22 cellular contexts compared by ENCODE assay signal in the genomic region with DNA sequence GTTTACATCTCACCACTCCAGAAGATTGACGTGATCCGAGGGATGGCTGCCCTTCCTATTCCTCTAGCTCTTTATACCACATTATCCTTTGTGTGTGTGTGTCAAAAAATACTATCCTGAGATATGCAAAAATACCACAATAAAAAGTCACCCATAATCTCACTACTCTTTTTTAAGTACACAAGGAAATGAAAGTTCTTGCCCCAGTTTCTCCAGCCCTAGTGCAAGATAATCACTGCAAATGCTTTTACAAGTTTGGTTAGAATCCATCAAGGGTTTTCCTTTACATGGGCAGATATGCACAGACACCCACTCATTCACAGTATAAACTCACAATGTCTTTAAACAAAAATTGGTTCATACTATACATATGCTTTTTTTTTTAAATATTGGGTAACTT.
DNase-seq lines count a peak whose midpoint lies in the region; ATAC-seq, FAIRE-seq and TF ChIP-seq lines count a peak whose summit lies in the region.
"Had no signal": no experiment of that assay in that cellular context is flagged by ENCODE, and none has a peak within 500 bp of the region (broad histone marks: within the 10 kb centered on the region; RNA-seq: fewer than 3 reads in every experiment).

No MANE protein-coding gene starts in this region.

- no peak for DNase-seq in GM18507 (ENCODE audit: extremely low spot score, insufficient read length, low read depth)
- DNase-seq in endothelial cell of umbilical vein (ENCODE audit: low read depth, low spot score): no peak
- no peak for DNase-seq in DMS 273 (lab: John Stamatoyannopoulos, UW; ENCODE audit: unreplicated experiment)
- DNase-seq in G401 (ENCODE audit: low spot score): no peak
- DNase-seq in effector memory CD4-positive, alpha-beta T cell: no peak
- no peak for DNase-seq in left lung
- DNase-seq: AML-193; Calu3; CD4-positive, CD25-positive, alpha-beta regulatory T cell; DND-41; GF-D8; KBM-7; NCI-H187; NCI-H2171 treated with DMSO at 0.1 percent for 48 hours; NCI-H510A; SHP77; T-helper 17 cell had no signal

- H2AFZ ChIP-seq in endothelial cell of umbilical vein (ENCODE audit: low read depth, low read length): no peak overlapping the region

- H3K4me2 ChIP-seq in endothelial cell of umbilical vein (ENCODE audit: insufficient read depth, low read length): no peak overlapping the region

- in situ Hi-C loops in G401 (cut with HindIII; ENCODE audit: low sequenced_read_pairs): no loop called here

- no TSS peak for BruUV-seq in endothelial cell of umbilical vein (replicated peaks; lab: Mats Ljungman, UMichigan)

- no peak for TF ChIP-seq POLR2A in endothelial cell of umbilical vein (IDR thresholded peaks at IDR 0.05; ENCODE audit: low read depth, low read length)

- ATAC-seq in GM21723 (IDR thresholded peaks at IDR 0.05; ENCODE audit: unreplicated experiment): peak; percentile 73
- ATAC-seq in HG03442 (IDR thresholded peaks at IDR 0.05; ENCODE audit: unreplicated experiment): peak; percentile 45
- no peak for ATAC-seq in left lung
- ATAC-seq: T-helper 17 cell had no signal

- no peaks in the 10 kb centered on the region for H3K9me3 ChIP-seq in endothelial cell of umbilical vein (replicated peaks; ENCODE audit: control insufficient read depth, insufficient read depth, low read length)
- no peaks in the 10 kb centered on the region for H3K9me3 ChIP-seq in effector memory CD4-positive, alpha-beta T cell (ENCODE audit: control insufficient read depth, low read length)
- H3K9me3 ChIP-seq in left lung: no peaks in the 10 kb centered on the region

- peaks cover 12% of the 10 kb centered on the region for H3K79me2 ChIP-seq in endothelial cell of umbilical vein (ENCODE audit: control insufficient read depth, insufficient read depth, low read length)

- FAIRE-seq in GM18507 (lab: Jason Lieb, UNC) (peak; percentile 33), endothelial cell of umbilical vein (lab: Jason Lieb, UNC) (peak; percentile 12)
- FAIRE-seq: H1, RCC 7860 had no signal

- H3K27me3 ChIP-seq in endothelial cell of umbilical vein (ENCODE audit: control insufficient read depth in 2 of 2, insufficient read depth in 2 of 2, low read length in 2 of 2) (no peaks in the 10 kb centered on the region), left lung (no peaks in the 10 kb centered on the region)
- H3K27me3 ChIP-seq in effector memory CD4-positive, alpha-beta T cell (replicated peaks; ENCODE audit: control insufficient read depth, insufficient read depth, low read length, poor library complexity, severe bottlenecking): no peaks in the 10 kb centered on the region

- POLR2A ChIA-PET in endothelial cell of umbilical vein (lab: Charles Lee): no interaction called here

- intact Hi-C loops in endothelial cell of umbilical vein (cut with micrococcal nuclease): no loop called here
- intact Hi-C loops in left lung (cut with DNase I): no loop called here

- H3K4me3 ChIP-seq in endothelial cell of umbilical vein (replicated peaks in 1 of 3; ENCODE audit: insufficient read depth in 1 of 3, low read depth in 1 of 3, low read length in 3 of 3) (no peak overlapping the region), left lung (no peak overlapping the region)
- H3K4me3 ChIP-seq in effector memory CD4-positive, alpha-beta T cell (ENCODE audit: insufficient read depth, low read depth, low read length, poor library complexity, severe bottlenecking): no peak overlapping the region

- H3K27ac ChIP-seq in endothelial cell of umbilical vein (ENCODE audit: insufficient read depth, low read depth, low read length) (no peak overlapping the region), left lung (no peak overlapping the region)
- H3K27ac ChIP-seq in effector memory CD4-positive, alpha-beta T cell (ENCODE audit: insufficient read depth, low read length, poor library complexity, severe bottlenecking): no peak overlapping the region
- H3K27ac ChIP-seq: HL-60 had no signal

- no peaks in the 10 kb centered on the region for H3K9me1 ChIP-seq in endothelial cell of umbilical vein (replicated peaks; ENCODE audit: control insufficient read depth, extremely low read depth, insufficient read depth, low read length)

- TF ChIP-seq CTCF in endothelial cell of umbilical vein (IDR thresholded peaks at IDR 0.05; ENCODE audit: extremely low read depth in 1 of 2, insufficient read depth in 1 of 2, low read depth in 1 of 2, low read length in 2 of 2) (no peak), left lung (IDR thresholded peaks at IDR 0.05) (no peak)

- no peaks in the 10 kb centered on the region for H3K36me3 ChIP-seq in endothelial cell of umbilical vein (ENCODE audit: control insufficient read depth in 2 of 2, extremely low read depth in 1 of 2, insufficient read depth in 2 of 2, low read length in 2 of 2)
- no peaks in the 10 kb centered on the region for H3K36me3 ChIP-seq in effector memory CD4-positive, alpha-beta T cell (ENCODE audit: control insufficient read depth, insufficient read depth, low read length)
- H3K36me3 ChIP-seq in left lung: no peaks in the 10 kb centered on the region

- dilution Hi-C loops in endothelial cell of umbilical vein (cut with MboI; ENCODE audit: extremely low pct_ligation_motif_present, low sequenced_read_pairs): no loop called here

- CTCF ChIA-PET in endothelial cell of umbilical vein (lab: Charles Lee): interaction anchor here (0.8 to 1.4 kb wide), 2 partner anchors 12 to 112 kb away, joined by 3 read pairs; no protein-coding TSS in a partner anchor

- H4K20me1 ChIP-seq in endothelial cell of umbilical vein (replicated peaks; ENCODE audit: control insufficient read depth, extremely low read depth, insufficient read depth, low read length): no peaks in the 10 kb centered on the region

- H3K9ac ChIP-seq in endothelial cell of umbilical vein (replicated peaks; ENCODE audit: extremely low read depth, insufficient read depth, low read length): no peak overlapping the region

- H3K4me1 ChIP-seq in endothelial cell of umbilical vein (ENCODE audit: control insufficient read depth, extremely low read depth, insufficient read depth, low read length) (no peaks in the 10 kb centered on the region), left lung (no peaks in the 10 kb centered on the region)
- no peaks in the 10 kb centered on the region for H3K4me1 ChIP-seq in effector memory CD4-positive, alpha-beta T cell (ENCODE audit: control insufficient read depth, insufficient read depth, low read length, poor library complexity, severe bottlenecking)

TF ChIP-seq in endothelial cell of umbilical vein, 7 proteins besides CTCF, POLR2A, EP300 and RAD21:
- TF ChIP-seq POLR2AphosphoS5 (IDR thresholded peaks at IDR 0.05; ENCODE audit: insufficient read depth, low read depth, low read length): no peak
- TF ChIP-seq, protein P1, sequence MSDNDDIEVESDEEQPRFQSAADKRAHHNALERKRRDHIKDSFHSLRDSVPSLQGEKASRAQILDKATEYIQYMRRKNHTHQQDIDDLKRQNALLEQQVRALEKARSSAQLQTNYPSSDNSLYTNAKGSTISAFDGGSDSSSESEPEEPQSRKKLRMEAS (IDR thresholded peaks at IDR 0.05; ENCODE audit: insufficient read depth, insufficient read length): no peak
- TF ChIP-seq MYC (IDR thresholded peaks at IDR 0.05; ENCODE audit: low read depth, low read length): no peak
- no peak for TF ChIP-seq EZH2 (IDR thresholded peaks at IDR 0.05; ENCODE audit: borderline replicate concordance, low read depth, low read length, severe bottlenecking)
- TF ChIP-seq FOS (IDR thresholded peaks at IDR 0.05; ENCODE audit: borderline replicate concordance, insufficient read depth, low read length): no peak
- TF ChIP-seq JUN (IDR thresholded peaks at IDR 0.05; ENCODE audit: borderline replicate concordance, insufficient read depth, insufficient read length, low read depth): no peak
- no peak for TF ChIP-seq GATA2 (IDR thresholded peaks at IDR 0.05; ENCODE audit: insufficient read depth, insufficient read length, low read depth, low read length)
TF ChIP-seq in endothelial cell of umbilical vein: peak in this region for 0.
